Comparison of ENCODE assay signal across 8 cellular contexts in the genomic region with DNA sequence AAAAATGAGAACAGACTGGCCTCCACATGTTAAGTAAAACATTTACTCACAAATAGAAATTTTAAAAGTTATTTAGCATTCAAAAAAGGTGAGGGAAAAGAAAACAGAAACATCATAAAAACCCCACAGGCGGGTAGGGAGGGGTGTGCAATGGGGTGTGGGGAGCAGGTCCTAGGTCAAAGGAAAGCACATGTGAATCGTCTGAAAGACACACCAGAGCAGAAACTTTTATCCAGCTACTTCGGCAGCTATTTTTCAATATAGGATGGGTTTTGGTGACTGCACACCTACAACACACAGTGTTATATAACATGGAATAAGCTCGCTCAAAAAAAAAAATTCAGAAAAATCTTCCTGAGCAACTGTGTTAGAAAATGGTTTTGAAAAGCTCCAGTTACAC. TPM values are rescaled to one million over a fixed set of nuclear protein-coding genes. Genes with fewer than 3 reads are reported as not detected.
DNase-seq lines count a peak whose midpoint lies in the region; ATAC-seq lines count a peak whose summit lies in the region.

No MANE protein-coding gene starts in this region.

- no peaks in the 10 kb centered on the region for H3K27me3 ChIP-seq in iPS-20b (ENCODE audit: insufficient read depth, low read length)
- H3K27me3 ChIP-seq in subcutaneous abdominal adipose tissue (ENCODE audit: control insufficient read depth in 5 of 5, insufficient read depth in 4 of 5, low read length in 5 of 5) = no peaks in the 10 kb centered on the region

- peak overlapping the region; percentile 96 to 99 for H3K4me3 Mint-ChIP-seq in activated T-cell treated with anti-CD3 and anti-CD28 coated beads, Interleukin-2, amount 50 U/mL, for 72 hours
- H3K4me3 Mint-ChIP-seq in activated naive CD4-positive, alpha-beta T cell treated with anti-CD3 and anti-CD28 coated beads, Interleukin-2, amount 10 ng/mL, durations not matched to agents 7 days and 5 days = peak overlapping the region; percentile 85

- H3K36me3 Mint-ChIP-seq in activated T-cell treated with anti-CD3 and anti-CD28 coated beads, Interleukin-2, amount 50 U/mL, for 72 hours (ENCODE audit: insufficient read depth in 2 of 2) = peaks cover 18 to 20% of the 10 kb centered on the region in 2 donors
- H3K36me3 Mint-ChIP-seq in activated naive CD4-positive, alpha-beta T cell treated with anti-CD3 and anti-CD28 coated beads, Interleukin-2, amount 10 ng/mL, durations not matched to agents 7 days and 5 days = peaks cover 18% of the 10 kb centered on the region

- H3K4me1 Mint-ChIP-seq in activated T-cell treated with anti-CD3 and anti-CD28 coated beads, Interleukin-2, amount 50 U/mL, for 72 hours (ENCODE audit: low read depth) = peaks cover 51% of the 10 kb centered on the region
- peaks cover 44% of the 10 kb centered on the region for H3K4me1 Mint-ChIP-seq in activated naive CD4-positive, alpha-beta T cell treated with anti-CD3 and anti-CD28 coated beads, Interleukin-2, amount 10 ng/mL, durations not matched to agents 7 days and 5 days

- H3K4me1 ChIP-seq in iPS-20b (ENCODE audit: insufficient read depth, low read length) (peaks cover 24% of the 10 kb centered on the region), subcutaneous abdominal adipose tissue (ENCODE audit: control insufficient read depth in 5 of 5, insufficient read depth in 5 of 5, low read length in 5 of 5) (peaks cover 4 to 42% (median 39%) of the 10 kb centered on the region in 5 donors)

- no peak overlapping the region for H3K27ac ChIP-seq in iPS-20b (ENCODE audit: low read length)
- H3K27ac ChIP-seq in subcutaneous abdominal adipose tissue (ENCODE audit: low read depth, low read length) = peak overlapping the region; percentile 98

- ATAC-seq in activated T-cell treated with anti-CD3 and anti-CD28 coated beads, Interleukin-2, amount 50 U/mL, for 72 hours (replicated peaks in 1 of 2) = no peak
- no peak for ATAC-seq in HG02938 (IDR thresholded peaks at IDR 0.05; ENCODE audit: unreplicated experiment)

- peak overlapping the region; percentile 89 for H3K4me3 ChIP-seq in iPS-20b (ENCODE audit: low read length)
- peak overlapping the region; percentile 67 to 95 (median 87) for H3K4me3 ChIP-seq in subcutaneous abdominal adipose tissue (ENCODE audit: low read depth in 1 of 5, low read length in 5 of 5)

- H3K27ac Mint-ChIP-seq in activated T-cell treated with anti-CD3 and anti-CD28 coated beads, Interleukin-2, amount 50 U/mL, for 72 hours = peak overlapping the region; percentile 94
- peak overlapping the region; percentile 97 for H3K27ac Mint-ChIP-seq in activated naive CD4-positive, alpha-beta T cell treated with anti-CD3 and anti-CD28 coated beads, Interleukin-2, amount 10 ng/mL, durations not matched to agents 7 days and 5 days

- H3K27me3 Mint-ChIP-seq in activated T-cell treated with anti-CD3 and anti-CD28 coated beads, Interleukin-2, amount 50 U/mL, for 72 hours (ENCODE audit: low read depth) = no peaks in the 10 kb centered on the region
- no peaks in the 10 kb centered on the region for H3K27me3 Mint-ChIP-seq in activated naive CD4-positive, alpha-beta T cell treated with anti-CD3 and anti-CD28 coated beads, Interleukin-2, amount 10 ng/mL, durations not matched to agents 7 days and 5 days

- H3K9me3 Mint-ChIP-seq in activated T-cell treated with anti-CD3 and anti-CD28 coated beads, Interleukin-2, amount 50 U/mL, for 72 hours = no peaks in the 10 kb centered on the region
- H3K9me3 Mint-ChIP-seq in activated naive CD4-positive, alpha-beta T cell treated with anti-CD3 and anti-CD28 coated beads, Interleukin-2, amount 10 ng/mL, durations not matched to agents 7 days and 5 days = no peaks in the 10 kb centered on the region

- no peaks in the 10 kb centered on the region for H3K9me3 ChIP-seq in iPS-20b (ENCODE audit: insufficient read depth, low read depth, low read length)
- H3K9me3 ChIP-seq in subcutaneous abdominal adipose tissue (ENCODE audit: control insufficient read depth in 5 of 5, low read length in 5 of 5) = no peaks in the 10 kb centered on the region

- peak in 1 of 2 donors; percentile 15 for DNase-seq in activated T-cell treated with anti-CD3 and anti-CD28 coated beads, Interleukin-2, amount 50 U/mL, for 72 hours
- DNase-seq in activated T-cell treated with anti-CD3 and anti-CD28 coated beads, Interleukin-2, amount 50 U/mL, for 48 hours = no peak
- DNase-seq in activated naive CD4-positive, alpha-beta T cell treated with anti-CD3 and anti-CD28 coated beads, Interleukin-2, amount 10 ng/mL, durations not matched to agents 7 days and 5 days = peak; percentile 38
- no peak for DNase-seq in activated gamma-delta T cell treated with Interleukin-2 at 50 U/mL for 16 hours
- no peak for DNase-seq in activated CD4-positive, CD25-positive, alpha-beta regulatory T cell (lab: John Stamatoyannopoulos, UW)

- H3K36me3 ChIP-seq in iPS-20b (ENCODE audit: insufficient read depth, low read depth, low read length) (peaks cover 11% of the 10 kb centered on the region), subcutaneous abdominal adipose tissue (ENCODE audit: control insufficient read depth in 5 of 5, insufficient read depth in 5 of 5, low read length in 5 of 5) (peaks cover 0 to 4% (median 0%) of the 10 kb centered on the region in 5 donors)

- CTCF ChIA-PET in activated naive CD4-positive, alpha-beta T cell treated with anti-CD3 and anti-CD28 coated beads, Interleukin-2, amount 10 ng/mL, durations not matched to agents 7 days and 5 days (lab: Charles Lee) = interaction anchor here (0.6 to 2.3 kb wide), 4 partner anchors 10 to 439 kb away, joined by 3 to 8 read pairs (median 5); a partner anchor contains a TSS

- H3K9ac ChIP-seq in iPS-20b (ENCODE audit: low read depth, low read length) (peak overlapping the region; percentile 80), subcutaneous abdominal adipose tissue (ENCODE audit: low read length in 5 of 5) (peak overlapping the region; percentile 77 to 98 (median 90))

RNA-seq across cellular contexts. Expression of a gene that starts 1.6 kb away (rescaled TPM):
- total RNA-seq in activated T-cell treated with anti-CD3 and anti-CD28 coated beads, Interleukin-2, amount 50 U/mL, for 72 hours = 10 to 100 TPM; 50.0 to 67.3 TPM
